In the genomic region with DNA sequence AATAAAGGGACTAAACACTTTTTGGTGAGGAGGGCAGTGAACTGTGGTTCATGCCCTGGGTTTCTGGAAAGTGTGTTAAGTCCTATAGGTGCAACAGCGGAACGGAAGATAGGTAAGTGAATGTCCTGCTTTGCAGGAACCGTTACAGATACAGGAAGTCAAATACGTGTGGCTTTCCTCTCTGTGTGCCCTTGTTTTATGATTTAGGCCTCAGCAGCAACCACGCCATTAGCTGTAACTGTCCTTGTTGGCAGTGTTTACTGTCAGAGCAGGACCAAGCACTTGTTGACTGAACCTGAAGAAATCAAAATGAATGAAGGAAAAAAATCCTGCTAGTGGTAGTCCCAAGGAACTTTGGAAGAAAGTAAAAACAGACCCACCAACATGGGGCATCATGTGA, we compare ENCODE assay signal across 21 cellular contexts.
DNase-seq lines count a peak whose midpoint lies in the region; ATAC-seq and TF ChIP-seq lines count a peak whose summit lies in the region.
"Had no signal": no experiment of that assay in that cellular context is flagged by ENCODE, and none has a peak within 500 bp of the region (broad histone marks: within the 10 kb centered on the region; RNA-seq: fewer than 3 reads in every experiment).

No MANE protein-coding gene starts in this region.

- no peaks in the 10 kb centered on the region for H3K9me3 Mint-ChIP-seq in activated T-cell treated with anti-CD3 and anti-CD28 coated beads, Interleukin-2, amount 50 U/mL, for 72 hours
- H3K9me3 Mint-ChIP-seq in activated T-helper 2 cell treated with anti-CD3 and anti-CD28 coated beads, Interferon-gamma antibody, Interleukin-2, Interleukin-4, amounts not matched to agents 10 μg/mL and 5 μg/mL and 100 μg/mL, durations not matched to agents 14 hours and 24 hours and 36 hours, result no peaks in the 10 kb centered on the region
- H3K9me3 Mint-ChIP-seq: neural crest cell had no signal

- peaks cover 0 to 13% of the 10 kb centered on the region in 2 experiments for H3K4me1 ChIP-seq in neutrophil (ENCODE audit: control insufficient read depth in 1 of 2, insufficient read depth in 1 of 2, low read depth in 1 of 2, low read length in 1 of 2)

- no peak overlapping the region for H3K4me3 Mint-ChIP-seq in activated T-cell treated with anti-CD3 and anti-CD28 coated beads, Interleukin-2, amount 50 U/mL, for 72 hours
- H3K4me3 Mint-ChIP-seq in activated T-helper 2 cell treated with anti-CD3 and anti-CD28 coated beads, Interferon-gamma antibody, Interleukin-2, Interleukin-4, amounts not matched to agents 10 μg/mL and 5 μg/mL and 100 μg/mL, durations not matched to agents 14 hours and 24 hours and 36 hours (ENCODE audit: low read depth), result no peak overlapping the region
- H3K4me3 Mint-ChIP-seq: mesothelial cell of epicardium, neural crest cell had no signal

- H3K27ac ChIP-seq in KOPT-K1 (ENCODE audit: low read depth, low read length, poor library complexity, severe bottlenecking), result peak overlapping the region; percentile 44
- H3K27ac ChIP-seq in neutrophil, result peak overlapping the region; percentile 52
- H3K27ac ChIP-seq: C4-2B, left lung had no signal

- intact Hi-C loops in activated T-helper 2 cell treated with anti-CD3 and anti-CD28 coated beads, Interferon-gamma antibody, Interleukin-2, Interleukin-4, amounts not matched to agents 10 μg/mL and 5 μg/mL and 100 μg/mL, durations not matched to agents 14 hours and 24 hours and 36 hours (cut with micrococcal nuclease), result no loop called here

- DNase-seq in activated T-cell treated with anti-CD3 and anti-CD28 coated beads, Interleukin-2, amount 50 U/mL, for 72 hours, result no peak
- DNase-seq in activated T-cell treated with anti-CD3 and anti-CD28 coated beads, Interleukin-2, amount 50 U/mL, for 1 hour, result no peak
- no peak for DNase-seq in activated T-helper 2 cell treated with anti-CD3 and anti-CD28 coated beads, Interferon-gamma antibody, Interleukin-2, Interleukin-4, amounts not matched to agents 10 μg/mL and 5 μg/mL and 100 μg/mL, durations not matched to agents 14 hours and 24 hours and 36 hours (ENCODE audit: low spot score)
- DNase-seq in DMS153 treated with DMSO at 0.1 percent for 48 hours (lab: John Stamatoyannopoulos, UW; ENCODE audit: unreplicated experiment) (no peak), amniotic stem cell (lab: John Stamatoyannopoulos, UW) (no peak)
- DNase-seq: activated CD8-positive, alpha-beta memory T cell treated with anti-CD3 and anti-CD28 coated beads, Interleukin-2, amount 50 U/mL, for 48 hours; activated naive CD4-positive, alpha-beta T cell treated with Interleukin-2 at 50 U/mL for 16 hours; DMS153; left lung; NCI-H146; NCI-H69; T1000 had no signal

- peak overlapping the region; percentile 79 for H3K27ac Mint-ChIP-seq in activated T-cell treated with anti-CD3 and anti-CD28 coated beads, Interleukin-2, amount 50 U/mL, for 72 hours
- peak overlapping the region; percentile 34 for H3K27ac Mint-ChIP-seq in activated T-helper 2 cell treated with anti-CD3 and anti-CD28 coated beads, Interferon-gamma antibody, Interleukin-2, Interleukin-4, amounts not matched to agents 10 μg/mL and 5 μg/mL and 100 μg/mL, durations not matched to agents 14 hours and 24 hours and 36 hours
- H3K27ac Mint-ChIP-seq: mesothelial cell of epicardium had no signal

- H3K9me3 ChIP-seq in KOPT-K1 (ENCODE audit: insufficient read depth, low read length, poor library complexity, severe bottlenecking) (peaks cover 23% of the 10 kb centered on the region), neutrophil (no peaks in the 10 kb centered on the region)
- H3K9me3 ChIP-seq: left lung had no signal

- H3K4me3 ChIP-seq in neutrophil (ENCODE audit: low read depth in 1 of 2, low read length in 1 of 2), result no peak overlapping the region
- H3K4me3 ChIP-seq: left lung had no signal

- no peaks in the 10 kb centered on the region for H3K27me3 Mint-ChIP-seq in activated T-cell treated with anti-CD3 and anti-CD28 coated beads, Interleukin-2, amount 50 U/mL, for 72 hours (ENCODE audit: low read depth)
- no peaks in the 10 kb centered on the region for H3K27me3 Mint-ChIP-seq in activated T-helper 2 cell treated with anti-CD3 and anti-CD28 coated beads, Interferon-gamma antibody, Interleukin-2, Interleukin-4, amounts not matched to agents 10 μg/mL and 5 μg/mL and 100 μg/mL, durations not matched to agents 14 hours and 24 hours and 36 hours (ENCODE audit: low read depth)

- no peaks in the 10 kb centered on the region for H3K27me3 ChIP-seq in neutrophil
- H3K27me3 ChIP-seq: left lung had no signal

- TF ChIP-seq CTCF in neutrophil (IDR thresholded peaks at IDR 0.05), result no peak

- peaks cover 84% of the 10 kb centered on the region for H3K36me3 ChIP-seq in KOPT-K1 (ENCODE audit: insufficient read depth, low read length)
- peaks cover 66% of the 10 kb centered on the region for H3K36me3 ChIP-seq in neutrophil

- no peak for ATAC-seq in activated T-cell treated with anti-CD3 and anti-CD28 coated beads, Interleukin-2, amount 50 U/mL, for 72 hours (replicated peaks in 1 of 2)
- ATAC-seq in GM21717 (IDR thresholded peaks at IDR 0.05; ENCODE audit: unreplicated experiment), result no peak
- ATAC-seq: activated CD4-positive, CD25-positive, alpha-beta regulatory T cell treated with anti-CD3 and anti-CD28 coated beads, Interleukin-2, amount 50 U/mL, for 24 hours; left lung; sciatic nerve; SK-N-SH treated with all-trans-retinoic acid at 6 μM for 48 hours had no signal

- H3K36me3 Mint-ChIP-seq in activated T-cell treated with anti-CD3 and anti-CD28 coated beads, Interleukin-2, amount 50 U/mL, for 72 hours (ENCODE audit: insufficient read depth in 2 of 2), result peaks cover 10 to 31% of the 10 kb centered on the region in 2 donors
- H3K36me3 Mint-ChIP-seq in activated T-helper 2 cell treated with anti-CD3 and anti-CD28 coated beads, Interferon-gamma antibody, Interleukin-2, Interleukin-4, amounts not matched to agents 10 μg/mL and 5 μg/mL and 100 μg/mL, durations not matched to agents 14 hours and 24 hours and 36 hours (ENCODE audit: low read depth), result peaks cover 63% of the 10 kb centered on the region

- peaks cover 17% of the 10 kb centered on the region for H3K4me1 Mint-ChIP-seq in activated T-cell treated with anti-CD3 and anti-CD28 coated beads, Interleukin-2, amount 50 U/mL, for 72 hours (ENCODE audit: low read depth)
- peaks cover 28% of the 10 kb centered on the region for H3K4me1 Mint-ChIP-seq in activated T-helper 2 cell treated with anti-CD3 and anti-CD28 coated beads, Interferon-gamma antibody, Interleukin-2, Interleukin-4, amounts not matched to agents 10 μg/mL and 5 μg/mL and 100 μg/mL, durations not matched to agents 14 hours and 24 hours and 36 hours (ENCODE audit: low read depth)
- H3K4me1 Mint-ChIP-seq: mesothelial cell of epicardium had no signal
